In the genomic region with DNA sequence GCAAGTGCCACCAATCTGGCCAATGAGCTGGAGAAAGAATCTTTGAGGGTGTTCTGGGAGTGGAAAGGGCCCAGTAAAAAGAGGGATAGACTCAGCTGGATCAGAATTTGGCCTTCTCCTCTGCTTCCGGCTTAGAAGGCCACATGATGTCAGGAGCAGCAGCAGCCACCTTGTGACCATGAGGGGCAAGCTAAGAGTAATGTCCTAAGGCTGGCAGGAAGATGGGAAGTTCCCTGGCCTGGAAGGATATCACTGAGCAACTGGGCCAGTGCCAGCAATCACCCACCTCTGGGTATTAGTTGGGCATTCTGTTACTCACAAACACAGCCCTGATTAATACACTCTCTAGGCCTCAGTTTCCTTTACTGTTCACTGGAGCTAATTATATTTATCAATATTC, we compare ENCODE assay signal across 26 cellular contexts. TPM values are rescaled to one million over a fixed set of nuclear protein-coding genes. Genes with fewer than 3 reads are reported as not detected.
DNase-seq lines count a peak whose midpoint lies in the region; ATAC-seq, FAIRE-seq and TF ChIP-seq lines count a peak whose summit lies in the region.
"Had no signal": no experiment of that assay in that cellular context is flagged by ENCODE, and none has a peak within 500 bp of the region (broad histone marks: within the 10 kb centered on the region; RNA-seq: fewer than 3 reads in every experiment).

No MANE protein-coding gene starts in this region.

- H4K20me1 ChIP-seq in K562 (replicated peaks; ENCODE audit: control insufficient read depth, insufficient read depth, low read length), result no peaks in the 10 kb centered on the region

- CTCF ChIA-PET in K562 (lab: Yijun Ruan, JAX; ENCODE audit: low intra/inter-chr PET ratio), result no interaction called here

- H3K27ac ChIP-seq in K562 (ENCODE audit: extremely low read depth, low read depth, low read length) (no peak overlapping the region), lower lobe of right lung (no peak overlapping the region)
- H3K27ac ChIP-seq: BLaER1 had no signal

- no peak overlapping the region for H3K4me2 ChIP-seq in K562 (ENCODE audit: insufficient read depth, low read length)
- H3K4me2 ChIP-seq: BLaER1 had no signal

- POLR2A ChIA-PET in K562 (lab: Yijun Ruan, JAX), result no interaction called here

- no peak for FAIRE-seq in K562 (lab: Jason Lieb, UNC)
- FAIRE-seq: A204.1, GM12878, GM12892, GM18507 had no signal

- intact Hi-C loops in K562 (cut with micrococcal nuclease), result no loop called here
- intact Hi-C loops in lower lobe of right lung (cut with DNase I), result no loop called here

- H3K79me2 ChIP-seq in K562 (ENCODE audit: control insufficient read depth, insufficient read depth, low read length), result no peaks in the 10 kb centered on the region

- H3K4me1 ChIP-seq in K562 (replicated peaks in 1 of 2; ENCODE audit: control insufficient read depth in 2 of 2, insufficient read depth in 2 of 2, low read length in 2 of 2) (peaks cover 0 to 12% of the 10 kb centered on the region in 2 experiments; a peak in 3 of 5 replicates), lower lobe of right lung (peaks cover 9% of the 10 kb centered on the region)
- H3K4me1 ChIP-seq: BE2C, BLaER1 had no signal

- H3K36me3 ChIP-seq in K562 (ENCODE audit: control insufficient read depth, insufficient read depth, low read length) (no peaks in the 10 kb centered on the region), lower lobe of right lung (no peaks in the 10 kb centered on the region)
- H3K36me3 ChIP-seq: BE2C, BLaER1 had no signal

- TF ChIP-seq EP300 in K562 (IDR thresholded peaks at IDR 0.05; ENCODE audit: low read length), result no peak

- H3K9ac ChIP-seq in K562 (ENCODE audit: insufficient read depth in 1 of 2, low read depth in 2 of 2, low read length in 2 of 2), result no peak overlapping the region
- H3K9ac ChIP-seq: BLaER1 had no signal

- H3K27me3 ChIP-seq in K562 (ENCODE audit: control insufficient read depth in 2 of 2, insufficient read depth in 2 of 2, low read length in 2 of 2), result peaks cover 25 to 72% of the 10 kb centered on the region in 2 experiments
- H3K27me3 ChIP-seq in lower lobe of right lung (ENCODE audit: low read depth), result peaks cover 69% of the 10 kb centered on the region
- H3K27me3 ChIP-seq: BE2C had no signal

- TF ChIP-seq POLR2A in K562 (conservative IDR thresholded peaks at IDR 0.05), result no peak

- BruUV-seq in K562 (replicated peaks; lab: Mats Ljungman, UMichigan), result no TSS peak

- no peak for TF ChIP-seq RAD21 in K562 (CRISPR knock-in tag; conservative IDR thresholded peaks at IDR 0.05 in 1 of 2, IDR thresholded peaks at IDR 0.05 in 1 of 2)

- H3K9me3 ChIP-seq in K562 (replicated peaks; ENCODE audit: control insufficient read depth, insufficient read depth, low read depth, low read length) (no peaks in the 10 kb centered on the region), lower lobe of right lung (no peaks in the 10 kb centered on the region)
- H3K9me3 ChIP-seq: BE2C had no signal

- DNase-seq in HT-29 (ENCODE audit: low spot score) (peak; percentile 5), K562 (ENCODE audit: extremely low read depth in 1 of 4, low spot score in 3 of 4) (no peak), lower lobe of right lung (peak; percentile 17), middle frontal gyrus (ENCODE audit: extremely low spot score, low spot score) (no peak)
- DNase-seq: 8988T; ACHN; BE2C; C1 segment of cervical spinal cord; CD4-positive, alpha-beta memory T cell; CD4-positive, CD25-positive, alpha-beta regulatory T cell; CD8-positive, alpha-beta memory T cell; COR-L47; DMS 273 treated with DMSO at 0.1 percent for 48 hours; DMS153; DMS53; DMS79; DND-41; EL; GDM1 had no signal

- H3K9me1 ChIP-seq in K562 (ENCODE audit: control insufficient read depth, insufficient read depth, low read length), result no peaks in the 10 kb centered on the region

- in situ Hi-C loops in K562 (cut with MboI), result no loop called here

- H2AFZ ChIP-seq in K562 (ENCODE audit: low read depth, low read length), result no peak overlapping the region

- H3K4me3 ChIP-seq in K562 (no peak overlapping the region), lower lobe of right lung (no peak overlapping the region)
- H3K4me3 ChIP-seq: BLaER1, GM12878 had no signal

- no peak for ATAC-seq in K562
- ATAC-seq in lower lobe of right lung, result no peak
- ATAC-seq in HG03354 (IDR thresholded peaks at IDR 0.05; ENCODE audit: poor library complexity, severe bottlenecking, unreplicated experiment), result no peak
- no peak for ATAC-seq in GM21381 (IDR thresholded peaks at IDR 0.05; ENCODE audit: unreplicated experiment)
- ATAC-seq: GM12878 had no signal

- WGBS in K562 (ENCODE audit: insufficient coverage, low coverage, missing lambda C conversion rate), result 11% methylated on average over 1 of the region's 1 CpG

- TF ChIP-seq CTCF in K562 (IDR thresholded peaks at IDR 0.05 in 2 of 3, conservative IDR thresholded peaks at IDR 0.05 in 1 of 3; ENCODE audit: insufficient read depth in 2 of 3, low read depth in 1 of 3, low read length in 3 of 3) (no peak), lower lobe of right lung (IDR thresholded peaks at IDR 0.05) (no peak)

TF ChIP-seq in K562, 482 proteins besides CTCF, POLR2A, EP300 and RAD21:
- TF ChIP-seq ETV1 (tag; conservative IDR thresholded peaks at IDR 0.05; ENCODE audit: low read depth) (peak; percentile 49), PURB (CRISPR knock-in tag; IDR thresholded peaks at IDR 0.05; ENCODE audit: low read depth) (no peak), KDM2B (CRISPR knock-in tag; IDR thresholded peaks at IDR 0.05) (no peak), RBM25 (IDR thresholded peaks at IDR 0.05; ENCODE audit: low read depth, low read length, severe bottlenecking) (peak; percentile 80), TAF1 (IDR thresholded peaks at IDR 0.05; ENCODE audit: control insufficient read depth, extremely low read depth, insufficient read depth, low read length, severe bottlenecking) (no peak), ARNT (IDR thresholded peaks at IDR 0.05) (no peak)
- TF ChIP-seq, protein P1, sequence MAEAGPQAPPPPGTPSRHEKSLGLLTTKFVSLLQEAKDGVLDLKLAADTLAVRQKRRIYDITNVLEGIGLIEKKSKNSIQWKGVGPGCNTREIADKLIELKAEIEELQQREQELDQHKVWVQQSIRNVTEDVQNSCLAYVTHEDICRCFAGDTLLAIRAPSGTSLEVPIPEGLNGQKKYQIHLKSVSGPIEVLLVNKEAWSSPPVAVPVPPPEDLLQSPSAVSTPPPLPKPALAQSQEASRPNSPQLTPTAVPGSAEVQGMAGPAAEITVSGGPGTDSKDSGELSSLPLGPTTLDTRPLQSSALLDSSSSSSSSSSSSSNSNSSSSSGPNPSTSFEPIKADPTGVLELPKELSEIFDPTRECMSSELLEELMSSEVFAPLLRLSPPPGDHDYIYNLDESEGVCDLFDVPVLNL (CRISPR knock-in tag; IDR thresholded peaks at IDR 0.05; ENCODE audit: low read depth), result no peak
- TF ChIP-seq, protein P2, sequence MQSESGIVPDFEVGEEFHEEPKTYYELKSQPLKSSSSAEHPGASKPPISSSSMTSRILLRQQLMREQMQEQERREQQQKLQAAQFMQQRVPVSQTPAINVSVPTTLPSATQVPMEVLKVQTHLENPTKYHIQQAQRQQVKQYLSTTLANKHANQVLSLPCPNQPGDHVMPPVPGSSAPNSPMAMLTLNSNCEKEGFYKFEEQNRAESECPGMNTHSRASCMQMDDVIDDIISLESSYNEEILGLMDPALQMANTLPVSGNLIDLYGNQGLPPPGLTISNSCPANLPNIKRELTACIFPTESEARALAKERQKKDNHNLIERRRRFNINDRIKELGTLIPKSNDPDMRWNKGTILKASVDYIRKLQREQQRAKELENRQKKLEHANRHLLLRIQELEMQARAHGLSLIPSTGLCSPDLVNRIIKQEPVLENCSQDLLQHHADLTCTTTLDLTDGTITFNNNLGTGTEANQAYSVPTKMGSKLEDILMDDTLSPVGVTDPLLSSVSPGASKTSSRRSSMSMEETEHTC (IDR thresholded peaks at IDR 0.05), result no peak
- TF ChIP-seq, protein P3, sequence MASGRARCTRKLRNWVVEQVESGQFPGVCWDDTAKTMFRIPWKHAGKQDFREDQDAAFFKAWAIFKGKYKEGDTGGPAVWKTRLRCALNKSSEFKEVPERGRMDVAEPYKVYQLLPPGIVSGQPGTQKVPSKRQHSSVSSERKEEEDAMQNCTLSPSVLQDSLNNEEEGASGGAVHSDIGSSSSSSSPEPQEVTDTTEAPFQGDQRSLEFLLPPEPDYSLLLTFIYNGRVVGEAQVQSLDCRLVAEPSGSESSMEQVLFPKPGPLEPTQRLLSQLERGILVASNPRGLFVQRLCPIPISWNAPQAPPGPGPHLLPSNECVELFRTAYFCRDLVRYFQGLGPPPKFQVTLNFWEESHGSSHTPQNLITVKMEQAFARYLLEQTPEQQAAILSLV (tag; IDR thresholded peaks at IDR 0.05), result no peak

RNA-seq across cellular contexts. Expression of a gene that starts 44.2 kb away (rescaled TPM):
- 25.6 and 34.2 TPM in 2 replicates for total RNA-seq in HT-29 (2014; rRNA removed; shearing (Covaris generic))
- total RNA-seq in K562 (2011; cell fraction: chromatin; rRNA removed; ENCODE audit: low replicate concordance), result 52.6 and 123 TPM in 2 replicates
- 102 and 110 TPM in 2 replicates for total RNA-seq in K562 (2011; cell fraction: nucleolus; rRNA removed)
- 84.3 and 103 TPM in 2 replicates for total RNA-seq in K562 (2011; cell fraction: nucleoplasm; rRNA removed)
- 31.6 and 43.8 TPM in 2 replicates for total RNA-seq in K562 (2014; rRNA removed)
- total RNA-seq in K562 (2014; rRNA removed; fragmentation: Illumina TruSeq; extraction: Trizol), result 28.2 and 30.4 TPM in 2 replicates
- total RNA-seq in K562 (2015; rRNA removed; fragmentation: Illumina TruSeq; extraction: Trizol), result 33.5 and 34.5 TPM in 2 replicates
- total RNA-seq in K562 (2021), result 53.3 and 58.3 TPM in 2 replicates
- 38.7 and 44.3 TPM in 2 replicates for polyA plus RNA-seq in K562 (2011; rRNA removed)
- 43.2 and 65.5 TPM in 2 replicates for polyA plus RNA-seq in K562 (2011; cell fraction: cytosol; rRNA removed)
- 114 and 153 TPM in 2 replicates for polyA plus RNA-seq in K562 (2011; cell fraction: nucleus; rRNA removed)
- 36.7 and 36.8 TPM in 2 replicates for polyA plus RNA-seq in K562 (2012)
- 49.9 and 51.9 TPM in 2 replicates for polyA plus RNA-seq in K562 (2014; fragmentation: Illumina TruSeq; extraction: Trizol)
- 1 to 10 TPM in 1 of 2 experiments, under 1 TPM in 1; 0.73 to 2.9 TPM for polyA plus RNA-seq in K562 (2014; fragmentation: Nextera tagmentation; extraction: Ambion mirVana)
- 43.3 and 58.6 TPM in 2 replicates for polyA plus RNA-seq in K562 (2014; rRNA removed)
- polyA minus RNA-seq in K562 (2011; rRNA and poly(A)+ RNA removed), result 24.3 and 45.7 TPM in 2 replicates
- 30.5 and 31.3 TPM in 2 replicates for polyA minus RNA-seq in K562 (2011; cell fraction: cytosol; rRNA and poly(A)+ RNA removed)
- polyA minus RNA-seq in K562 (2011; cell fraction: nucleus; rRNA and poly(A)+ RNA removed), result 18.9 and 21.5 TPM in 2 replicates
- total RNA-seq in lower lobe of right lung, result 32.3 TPM

Comparison
In these comparisons a context has a peak if more than half of its experiments do, and no peak if none do; other contexts are left out.
1. DNase-seq: peak in HT-29 (single experiment) and lower lobe of right lung (single experiment); none in K562 (0 of 4) and middle frontal gyrus (single experiment).